In the genomic region with DNA sequence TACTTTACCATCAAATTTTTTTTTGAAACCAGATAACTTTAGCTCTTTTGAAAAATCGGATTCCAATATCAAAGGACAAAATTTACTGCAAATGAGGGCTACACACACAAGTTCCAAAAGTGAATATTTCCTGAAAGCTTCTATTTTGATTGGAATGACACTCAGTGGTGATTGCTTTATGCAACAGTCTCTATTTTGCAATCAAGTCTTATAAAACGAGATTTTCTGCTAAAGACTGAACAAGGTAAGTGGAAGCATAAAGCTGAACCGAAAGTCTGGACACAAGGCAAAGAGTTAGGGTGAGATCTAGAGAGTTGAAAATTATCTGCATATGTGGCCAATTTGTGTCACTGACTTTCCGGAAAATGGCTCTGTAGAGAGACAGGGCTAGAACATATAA, we compare ENCODE assay signal across 16 cellular contexts.
DNase-seq lines count a peak whose midpoint lies in the region; ATAC-seq and TF ChIP-seq lines count a peak whose summit lies in the region.
"Had no signal": no experiment of that assay in that cellular context is flagged by ENCODE, and none has a peak within 500 bp of the region (broad histone marks: within the 10 kb centered on the region; RNA-seq: fewer than 3 reads in every experiment).

No MANE protein-coding gene starts in this region.

- no peaks in the 10 kb centered on the region for H3K27me3 Mint-ChIP-seq in Calu3 (ENCODE audit: unreplicated experiment)
- peaks cover 4% of the 10 kb centered on the region for H3K27me3 Mint-ChIP-seq in nephron progenitor cell (ENCODE audit: low read depth, poor library complexity)
- H3K27me3 Mint-ChIP-seq in T-cell: peaks cover 22 to 26% of the 10 kb centered on the region in 2 donors
- peaks cover 13 to 54% (median 29%) of the 10 kb centered on the region in 5 donors for H3K27me3 Mint-ChIP-seq in naive thymus-derived CD4-positive, alpha-beta T cell
- H3K27me3 Mint-ChIP-seq: CD4-positive, CD25-positive, alpha-beta regulatory T cell had no signal

- H3K9me3 ChIP-seq in naive thymus-derived CD4-positive, alpha-beta T cell (ENCODE audit: control insufficient read depth in 2 of 3, low read length in 3 of 3): no peaks in the 10 kb centered on the region
- H3K9me3 ChIP-seq: HAP-1 had no signal

- TF ChIP-seq CTCF in Calu3 (IDR thresholded peaks at IDR 0.05; ENCODE audit: unreplicated experiment) (no peak), nephron progenitor cell (IDR thresholded peaks at IDR 0.05) (no peak)

- POLR2A ChIA-PET in T-cell (lab: Charles Lee): interaction anchor here in 1 of 2 donors (0.5 kb wide), 1 partner anchor 531 kb away, joined by 3 read pairs; no protein-coding TSS in a partner anchor
- POLR2A ChIA-PET in naive thymus-derived CD4-positive, alpha-beta T cell (lab: Charles Lee): no interaction called here

- CTCF ChIA-PET in Calu3 (lab: Charles Lee) (no interaction called here), T-cell (lab: Charles Lee) (no interaction called here)
- CTCF ChIA-PET in naive thymus-derived CD4-positive, alpha-beta T cell (lab: Charles Lee): no interaction called here

- ATAC-seq in left lobe of liver: peak; percentile 55
- ATAC-seq in T-cell (replicated peaks in 1 of 4): no peak
- no peak for ATAC-seq in GM21723 (IDR thresholded peaks at IDR 0.05; ENCODE audit: unreplicated experiment)
- ATAC-seq in naive thymus-derived CD4-positive, alpha-beta T cell: no peak
- ATAC-seq: CD8-positive, alpha-beta T cell had no signal

- intact Hi-C loops in Calu3 (cut with micrococcal nuclease; ENCODE audit: unreplicated experiment): loop anchor here (10.0 kb wide), 1 partner anchor 139 kb away; no protein-coding TSS in a partner anchor
- intact Hi-C loops in naive thymus-derived CD4-positive, alpha-beta T cell (cut with micrococcal nuclease): no loop called here

- no peaks in the 10 kb centered on the region for H3K36me3 Mint-ChIP-seq in Calu3 (ENCODE audit: insufficient read depth, unreplicated experiment)
- peaks cover 24% of the 10 kb centered on the region for H3K36me3 Mint-ChIP-seq in nephron progenitor cell (ENCODE audit: low read depth)
- H3K36me3 Mint-ChIP-seq in T-cell: no peaks in the 10 kb centered on the region
- peaks cover 0 to 7% (median 0%) of the 10 kb centered on the region in 5 donors for H3K36me3 Mint-ChIP-seq in naive thymus-derived CD4-positive, alpha-beta T cell
- H3K36me3 Mint-ChIP-seq: CD4-positive, CD25-positive, alpha-beta regulatory T cell; CD8-positive, alpha-beta T cell had no signal

- H3K27ac ChIP-seq in naive thymus-derived CD4-positive, alpha-beta T cell (ENCODE audit: low read depth, low read length): no peak overlapping the region
- H3K27ac ChIP-seq: BLaER1, C4-2B had no signal

- no peak overlapping the region for H3K4me3 ChIP-seq in naive thymus-derived CD4-positive, alpha-beta T cell (ENCODE audit: low read length)
- H3K4me3 ChIP-seq: BLaER1, HAP-1 had no signal

- H3K9me3 Mint-ChIP-seq in Calu3 (ENCODE audit: low read depth, unreplicated experiment) (peaks cover 2% of the 10 kb centered on the region), nephron progenitor cell (peaks cover 23% of the 10 kb centered on the region), T-cell (peaks cover 0 to 11% (median 0%) of the 10 kb centered on the region in 3 donors)
- peaks cover 0 to 7% (median 2%) of the 10 kb centered on the region in 11 donors for H3K9me3 Mint-ChIP-seq in naive thymus-derived CD4-positive, alpha-beta T cell
- H3K9me3 Mint-ChIP-seq: CD8-positive, alpha-beta T cell; HFFc6 had no signal

- H3K27me3 ChIP-seq in naive thymus-derived CD4-positive, alpha-beta T cell (ENCODE audit: control insufficient read depth in 2 of 2, insufficient read depth in 2 of 2, low read length in 2 of 2): no peaks in the 10 kb centered on the region
- H3K27me3 ChIP-seq: BLaER1 had no signal

- no peaks in the 10 kb centered on the region for H3K4me1 ChIP-seq in naive thymus-derived CD4-positive, alpha-beta T cell (ENCODE audit: control insufficient read depth in 2 of 2, insufficient read depth in 2 of 2, low read length in 2 of 2)
- H3K4me1 ChIP-seq: BLaER1, HAP-1 had no signal

- no peaks in the 10 kb centered on the region for H3K36me3 ChIP-seq in naive thymus-derived CD4-positive, alpha-beta T cell (ENCODE audit: control insufficient read depth in 2 of 3, insufficient read depth in 3 of 3, low read length in 3 of 3)
- H3K36me3 ChIP-seq: BLaER1, HAP-1 had no signal

- peak overlapping the region; percentile 86 for H3K27ac Mint-ChIP-seq in Calu3 (ENCODE audit: unreplicated experiment)
- H3K27ac Mint-ChIP-seq in nephron progenitor cell: peak overlapping the region; percentile 92
- no peak overlapping the region for H3K27ac Mint-ChIP-seq in T-cell
- no peak overlapping the region for H3K27ac Mint-ChIP-seq in naive thymus-derived CD4-positive, alpha-beta T cell
- H3K27ac Mint-ChIP-seq: B cell; CD4-positive, CD25-positive, alpha-beta regulatory T cell; CD8-positive, alpha-beta T cell; HFFc6 had no signal

- no TSS peak for BruUV-seq in Calu3 (replicated peaks; lab: Mats Ljungman, UMichigan)

- peak overlapping the region; percentile 15 for H3K4me3 Mint-ChIP-seq in Calu3 (ENCODE audit: low read depth, unreplicated experiment)
- H3K4me3 Mint-ChIP-seq in nephron progenitor cell: no peak overlapping the region
- H3K4me3 Mint-ChIP-seq in T-cell: no peak overlapping the region
- no peak overlapping the region for H3K4me3 Mint-ChIP-seq in naive thymus-derived CD4-positive, alpha-beta T cell
- H3K4me3 Mint-ChIP-seq: B cell; CD8-positive, alpha-beta T cell; HFFc6 had no signal

- DNase-seq in Calu3: no peak
- DNase-seq in left lobe of liver (ENCODE audit: low spot score): no peak
- DNase-seq in nephron progenitor cell: no peak
- DNase-seq in T-cell: no peak
- DNase-seq in naive thymus-derived CD4-positive, alpha-beta T cell: no peak
- DNase-seq: CD4-positive, CD25-positive, alpha-beta regulatory T cell; CD8-positive, alpha-beta T cell; DMS79 treated with DMSO at 0.1 percent for 48 hours; GF-D8; GOT3; HFFc6 had no signal

- H3K4me1 Mint-ChIP-seq in Calu3 (ENCODE audit: low read depth, unreplicated experiment): peaks cover 36% of the 10 kb centered on the region
- H3K4me1 Mint-ChIP-seq in nephron progenitor cell: peaks cover 39% of the 10 kb centered on the region
- no peaks in the 10 kb centered on the region for H3K4me1 Mint-ChIP-seq in T-cell
- no peaks in the 10 kb centered on the region for H3K4me1 Mint-ChIP-seq in naive thymus-derived CD4-positive, alpha-beta T cell
- H3K4me1 Mint-ChIP-seq: B cell; CD4-positive, CD25-positive, alpha-beta regulatory T cell had no signal

Comparison
In these comparisons a context has a peak if more than half of its experiments do, and no peak if none do; other contexts are left out.
1. H3K27ac Mint-ChIP-seq: peak in Calu3 (single experiment) and nephron progenitor cell (single experiment); none in T-cell (0 of 2) and naive thymus-derived CD4-positive, alpha-beta T cell (0 of 9).